In genomic region chr10:89327803-89328441, GRCh38 we compare ENCODE assay signal across 8 cellular contexts. TPM values are rescaled to one million over a fixed set of nuclear protein-coding genes. Genes with fewer than 3 reads are reported as not detected.
A peak's percentile ranks its signal among the peaks of the same experiment; 100 is the strongest.
DNase-seq lines count a peak whose midpoint lies in the region; ATAC-seq, FAIRE-seq and TF ChIP-seq lines count a peak whose summit lies in the region.

TSS of gene IFIT3 (plus strand) at chr10:89327997. CDS start at chr10:89328074, 77 bp downstream.

- H3K36me3 Mint-ChIP-seq in activated CD4-positive, alpha-beta memory T cell treated with anti-CD3 and anti-CD28 coated beads for 36 hours: no peaks in the 10 kb centered on the region
- H3K36me3 Mint-ChIP-seq in naive B cell: no peaks in the 10 kb centered on the region

- no peaks in the 10 kb centered on the region for H3K27me3 ChIP-seq in vagina

- CTCF ChIA-PET in GM10248 (lab: Yijun Ruan, JAX): interaction anchor here (1.0 to 1.6 kb wide), 2 partner anchors 12 to 19 kb away, joined by 3 read pairs; no protein-coding TSS in a partner anchor
- CTCF ChIA-PET in activated CD4-positive, alpha-beta memory T cell treated with anti-CD3 and anti-CD28 coated beads for 36 hours (lab: Charles Lee): no interaction called here

- no peak for TF ChIP-seq POLR2A in vagina (IDR thresholded peaks at IDR 0.05)

- peaks cover 11% of the 10 kb centered on the region for H3K27me3 Mint-ChIP-seq in activated CD4-positive, alpha-beta memory T cell treated with anti-CD3 and anti-CD28 coated beads for 36 hours
- no peaks in the 10 kb centered on the region for H3K27me3 Mint-ChIP-seq in naive B cell

- TF ChIP-seq CTCF in GM10248 (IDR thresholded peaks at IDR 0.05; ENCODE audit: control extremely low read depth, extremely low read depth, low read depth, missing control alignments) (no peak), fibroblast of mammary gland (conservative IDR thresholded peaks at IDR 0.05; ENCODE audit: control insufficient read depth, insufficient read depth, low read depth, low read length) (no peak), vagina (IDR thresholded peaks at IDR 0.05) (no peak)

- POLR2A ChIA-PET in GM10248 (lab: Yijun Ruan, JAX): interaction anchor here (1.0 kb wide), 1 partner anchor 15 kb away, joined by 3 read pairs; no protein-coding TSS in a partner anchor
- POLR2A ChIA-PET in activated CD4-positive, alpha-beta memory T cell treated with anti-CD3 and anti-CD28 coated beads for 36 hours (lab: Charles Lee): no interaction called here

- H3K4me3 ChIP-seq in fibroblast of mammary gland (ENCODE audit: control insufficient read depth, low read depth, low read length): peak within 1 kb of the TSS; percentile 49
- peak within 1 kb of the TSS; percentile 43 to 47 for H3K4me3 ChIP-seq in vagina

- FAIRE-seq in A204.1 (lab: Jason Lieb, UNC): peak; percentile 99

- intact Hi-C loops in activated CD4-positive, alpha-beta memory T cell treated with anti-CD3 and anti-CD28 coated beads for 36 hours (cut with micrococcal nuclease): no loop called here
- intact Hi-C loops in vagina (cut with DNase I): no loop called here

- H3K9me3 Mint-ChIP-seq in activated CD4-positive, alpha-beta memory T cell treated with anti-CD3 and anti-CD28 coated beads for 36 hours: no peaks in the 10 kb centered on the region
- H3K9me3 Mint-ChIP-seq in naive B cell: no peaks in the 10 kb centered on the region

- H3K36me3 ChIP-seq in vagina: no peaks in the 10 kb centered on the region

- ATAC-seq in naive B cell (ENCODE audit: low read depth in 2 of 2): peak; percentile 40
- ATAC-seq in GM19397 (IDR thresholded peaks at IDR 0.05; ENCODE audit: unreplicated experiment): no peak

- H3K4me1 Mint-ChIP-seq in activated CD4-positive, alpha-beta memory T cell treated with anti-CD3 and anti-CD28 coated beads for 36 hours (ENCODE audit: low read depth): peaks cover 36% of the 10 kb centered on the region
- peaks cover 27 to 58% (median 50%) of the 10 kb centered on the region in 3 donors for H3K4me1 Mint-ChIP-seq in naive B cell

- H3K4me1 ChIP-seq in vagina: peaks cover 54% of the 10 kb centered on the region

- peak within 1 kb of the TSS; percentile 59 for H3K4me3 Mint-ChIP-seq in activated CD4-positive, alpha-beta memory T cell treated with anti-CD3 and anti-CD28 coated beads for 36 hours
- H3K4me3 Mint-ChIP-seq in naive B cell: peak within 1 kb of the TSS; percentile 80 to 98 (median 87)

- DNase-seq in GM10248 (ENCODE audit: extremely low spot score): peak; percentile 29
- DNase-seq in LoVo (ENCODE audit: low spot score): peak; percentile 62
- no peak for DNase-seq in activated CD4-positive, alpha-beta memory T cell treated with anti-CD3 and anti-CD28 coated beads for 36 hours
- DNase-seq in fibroblast of mammary gland (ENCODE audit: low read depth): peak; percentile 95
- peak; percentile 42 for DNase-seq in naive B cell
- no peak for DNase-seq in vagina (ENCODE audit: extremely low spot score in 2 of 2)

- H3K9me3 ChIP-seq in vagina: no peaks in the 10 kb centered on the region

- peak within 1 kb of the TSS; percentile 85 for H3K27ac ChIP-seq in vagina

- peak within 1 kb of the TSS; percentile 3 for H3K27ac Mint-ChIP-seq in activated CD4-positive, alpha-beta memory T cell treated with anti-CD3 and anti-CD28 coated beads for 36 hours
- H3K27ac Mint-ChIP-seq in naive B cell: peak within 1 kb of the TSS; percentile 57 to 93 (median 84)

RNA-seq across cellular contexts. Expression of gene IFIT3, which starts in this region (rescaled TPM):
- 10 to 100 TPM; 14.7 to 15.2 TPM for total RNA-seq in activated CD4-positive, alpha-beta memory T cell treated with anti-CD3 and anti-CD28 coated beads for 36 hours
- 10 to 100 TPM in 2 of 6 donors, 1 to 10 TPM in 4; 3.5 to 27.2 (median 7.3) TPM for polyA plus RNA-seq in naive B cell (ENCODE audit: low read depth in 6 of 6)
- 6.1 TPM for total RNA-seq in vagina

Comparison
In these comparisons a context has a peak if more than half of its experiments do, and no peak if none do; other contexts are left out.
1. DNase-seq: peak in GM10248 (single experiment), LoVo (single experiment), fibroblast of mammary gland (single experiment) and naive B cell (single experiment); none in activated CD4-positive, alpha-beta memory T cell treated with anti-CD3 and anti-CD28 coated beads for 36 hours (single experiment) and vagina (0 of 2).